12 cellular contexts compared by ENCODE assay signal in the genomic region with DNA sequence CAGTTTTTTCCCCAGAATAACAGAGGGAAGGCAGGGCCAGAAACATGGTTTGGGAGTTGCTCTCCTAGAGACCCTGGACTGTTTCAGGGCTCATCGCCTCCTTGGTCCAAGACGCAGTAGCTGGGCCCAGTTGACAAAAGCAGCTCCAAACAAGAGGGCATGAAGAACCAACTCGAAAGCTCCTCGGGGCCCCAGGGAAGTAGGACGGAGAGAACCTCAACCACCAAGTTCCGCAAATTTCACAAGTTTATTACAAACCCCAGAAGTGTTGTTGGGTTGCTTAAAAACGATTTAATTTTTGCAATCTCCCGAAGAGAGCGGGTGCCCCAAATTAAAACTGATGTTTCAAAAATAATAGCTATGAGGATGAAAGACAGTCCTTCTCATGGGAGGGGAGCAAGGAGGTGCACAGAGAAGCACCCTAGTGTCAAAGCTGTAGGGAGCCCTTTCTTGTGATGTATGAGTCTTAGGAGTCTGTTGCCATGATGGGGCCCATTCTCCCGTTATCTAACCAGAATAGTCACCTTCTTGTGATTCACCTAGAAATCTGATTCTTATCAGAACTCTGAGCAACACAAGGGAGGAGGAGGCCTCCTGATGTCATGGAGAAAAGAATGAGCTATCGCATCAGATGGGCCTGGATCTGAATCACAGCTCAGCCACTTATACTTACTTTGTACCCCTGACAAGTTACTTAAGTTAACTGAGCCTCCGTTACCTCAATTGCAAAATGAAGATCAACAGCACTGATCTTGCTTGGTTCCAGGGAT.
DNase-seq lines count a peak whose midpoint lies in the region; ATAC-seq and TF ChIP-seq lines count a peak whose summit lies in the region.
"Had no signal": no experiment of that assay in that cellular context is flagged by ENCODE, and none has a peak within 500 bp of the region (broad histone marks: within the 10 kb centered on the region; RNA-seq: fewer than 3 reads in every experiment).

No MANE protein-coding gene starts in this region.

- ATAC-seq in natural killer cell (peak in 1 of 3 donors; percentile 24), GM18505 (IDR thresholded peaks at IDR 0.05; ENCODE audit: unreplicated experiment) (no peak)
- ATAC-seq in natural killer cell treated with Interleukin-12 subunit alpha and Interleukin-12 subunit beta and Interleukin-15 and Interleukin-18, amount 100 ng/mL, for 72 hours, result no peak
- peak; percentile 51 for ATAC-seq in activated naive CD8-positive, alpha-beta T cell treated with anti-CD3 and anti-CD28 coated beads, Interleukin-2, amount 50 U/mL, for 24 hours
- ATAC-seq in stimulated activated naive B cell treated with anti-CD40 and anti-IgM and Interleukin-4, amounts not matched to agents 10 μg/mL and 1 μg/mL and 100 μg/mL, for 72 hours (replicated peaks), result no peak

- peak overlapping the region; percentile 61 for H3K4me3 Mint-ChIP-seq in natural killer cell
- H3K4me3 Mint-ChIP-seq in natural killer cell treated with Interleukin-12 subunit alpha and Interleukin-12 subunit beta and Interleukin-15 and Interleukin-18, amount 100 ng/mL, for 72 hours, result no peak overlapping the region
- no peak overlapping the region for H3K4me3 Mint-ChIP-seq in activated naive CD8-positive, alpha-beta T cell treated with anti-CD3 and anti-CD28 coated beads, Interleukin-2, amount 50 U/mL, for 24 hours
- no peak overlapping the region for H3K4me3 Mint-ChIP-seq in stimulated activated naive B cell treated with anti-CD40 and anti-IgM and Interleukin-4, amounts not matched to agents 10 μg/mL and 1 μg/mL and 100 μg/mL, for 72 hours

- peaks cover 25% of the 10 kb centered on the region in 2 donors for H3K4me1 Mint-ChIP-seq in natural killer cell
- peaks cover 25% of the 10 kb centered on the region in 2 donors for H3K4me1 Mint-ChIP-seq in natural killer cell treated with Interleukin-12 subunit alpha and Interleukin-12 subunit beta and Interleukin-15 and Interleukin-18, amount 100 ng/mL, for 72 hours (ENCODE audit: low read depth in 2 of 2)
- H3K4me1 Mint-ChIP-seq in activated naive CD8-positive, alpha-beta T cell treated with anti-CD3 and anti-CD28 coated beads, Interleukin-2, amount 50 U/mL, for 24 hours, result peaks cover 29% of the 10 kb centered on the region
- peaks cover 15 to 37% of the 10 kb centered on the region in 2 donors for H3K4me1 Mint-ChIP-seq in stimulated activated naive B cell treated with anti-CD40 and anti-IgM and Interleukin-4, amounts not matched to agents 10 μg/mL and 1 μg/mL and 100 μg/mL, for 72 hours

- TF ChIP-seq CTCF in natural killer cell (IDR thresholded peaks at IDR 0.05) (no peak), NB4 (IDR thresholded peaks at IDR 0.05; ENCODE audit: low read depth, low read length) (no peak)

- peak overlapping the region in 1 of 2 donors; percentile 59 for H3K27ac Mint-ChIP-seq in natural killer cell
- H3K27ac Mint-ChIP-seq in natural killer cell treated with Interleukin-12 subunit alpha and Interleukin-12 subunit beta and Interleukin-15 and Interleukin-18, amount 100 ng/mL, for 72 hours, result no peak overlapping the region
- no peak overlapping the region for H3K27ac Mint-ChIP-seq in activated naive CD8-positive, alpha-beta T cell treated with anti-CD3 and anti-CD28 coated beads, Interleukin-2, amount 50 U/mL, for 24 hours
- H3K27ac Mint-ChIP-seq in stimulated activated naive B cell treated with anti-CD40 and anti-IgM and Interleukin-4, amounts not matched to agents 10 μg/mL and 1 μg/mL and 100 μg/mL, for 72 hours, result peak overlapping the region; percentile 49

- H3K9me3 Mint-ChIP-seq in natural killer cell, result no peaks in the 10 kb centered on the region
- no peaks in the 10 kb centered on the region for H3K9me3 Mint-ChIP-seq in natural killer cell treated with Interleukin-12 subunit alpha and Interleukin-12 subunit beta and Interleukin-15 and Interleukin-18, amount 100 ng/mL, for 72 hours
- peaks cover 4% of the 10 kb centered on the region for H3K9me3 Mint-ChIP-seq in activated naive CD8-positive, alpha-beta T cell treated with anti-CD3 and anti-CD28 coated beads, Interleukin-2, amount 50 U/mL, for 24 hours
- peaks cover 0 to 1% of the 10 kb centered on the region in 2 donors for H3K9me3 Mint-ChIP-seq in stimulated activated naive B cell treated with anti-CD40 and anti-IgM and Interleukin-4, amounts not matched to agents 10 μg/mL and 1 μg/mL and 100 μg/mL, for 72 hours

- DNase-seq in natural killer cell, result no peak
- DNase-seq in natural killer cell treated with Interleukin-12 subunit alpha and Interleukin-12 subunit beta and Interleukin-15 and Interleukin-18, amount 100 ng/mL, for 72 hours (ENCODE audit: low spot score), result no peak
- peak; percentile 97 for DNase-seq in NB4 (ENCODE audit: low read depth)
- DNase-seq in activated naive CD8-positive, alpha-beta T cell treated with anti-CD3 and anti-CD28 coated beads, Interleukin-2, amount 50 U/mL, for 24 hours, result no peak
- no peak for DNase-seq in stimulated activated naive B cell treated with anti-CD40 and anti-IgM and Interleukin-4, amounts not matched to agents 10 μg/mL and 1 μg/mL and 100 μg/mL, for 72 hours
- DNase-seq in DMS 273 treated with DMSO at 0.1 percent for 48 hours (lab: John Stamatoyannopoulos, UW), result no peak
- no peak for DNase-seq in COLO668 (lab: John Stamatoyannopoulos, UW; ENCODE audit: unreplicated experiment)
- DNase-seq: BE2C, NCI-H187 treated with DMSO at 0.1 percent for 48 hours, NCI-H526 treated with DMSO at 0.1 percent for 48 hours had no signal

- intact Hi-C loops in natural killer cell (cut with micrococcal nuclease), result loop anchor here (10.0 kb wide), 1 partner anchor 89 kb away; no protein-coding TSS in a partner anchor

- H3K36me3 Mint-ChIP-seq in natural killer cell, result no peaks in the 10 kb centered on the region
- peaks cover 6% of the 10 kb centered on the region for H3K36me3 Mint-ChIP-seq in natural killer cell treated with Interleukin-12 subunit alpha and Interleukin-12 subunit beta and Interleukin-15 and Interleukin-18, amount 100 ng/mL, for 72 hours
- peaks cover 5% of the 10 kb centered on the region for H3K36me3 Mint-ChIP-seq in activated naive CD8-positive, alpha-beta T cell treated with anti-CD3 and anti-CD28 coated beads, Interleukin-2, amount 50 U/mL, for 24 hours (ENCODE audit: low read depth)
- peaks cover 3 to 4% of the 10 kb centered on the region in 2 donors for H3K36me3 Mint-ChIP-seq in stimulated activated naive B cell treated with anti-CD40 and anti-IgM and Interleukin-4, amounts not matched to agents 10 μg/mL and 1 μg/mL and 100 μg/mL, for 72 hours

- no peak overlapping the region for H3K4me3 ChIP-seq in NB4 (ENCODE audit: low read depth, low read length)
- H3K4me3 ChIP-seq: dorsolateral prefrontal cortex had no signal

- TF ChIP-seq POLR2A in NB4 (IDR thresholded peaks at IDR 0.05; ENCODE audit: extremely low read depth, insufficient read length) (peak; percentile 17), GM18505 (IDR thresholded peaks at IDR 0.05; ENCODE audit: borderline replicate concordance, extremely low read depth, insufficient read depth, insufficient read length) (no peak)

- no peaks in the 10 kb centered on the region for H3K27me3 Mint-ChIP-seq in natural killer cell (ENCODE audit: low read depth in 2 of 2)
- H3K27me3 Mint-ChIP-seq in natural killer cell treated with Interleukin-12 subunit alpha and Interleukin-12 subunit beta and Interleukin-15 and Interleukin-18, amount 100 ng/mL, for 72 hours, result no peaks in the 10 kb centered on the region
- no peaks in the 10 kb centered on the region for H3K27me3 Mint-ChIP-seq in activated naive CD8-positive, alpha-beta T cell treated with anti-CD3 and anti-CD28 coated beads, Interleukin-2, amount 50 U/mL, for 24 hours
- H3K27me3 Mint-ChIP-seq in stimulated activated naive B cell treated with anti-CD40 and anti-IgM and Interleukin-4, amounts not matched to agents 10 μg/mL and 1 μg/mL and 100 μg/mL, for 72 hours, result no peaks in the 10 kb centered on the region
